8 cellular contexts compared by ENCODE assay signal in the genomic region with DNA sequence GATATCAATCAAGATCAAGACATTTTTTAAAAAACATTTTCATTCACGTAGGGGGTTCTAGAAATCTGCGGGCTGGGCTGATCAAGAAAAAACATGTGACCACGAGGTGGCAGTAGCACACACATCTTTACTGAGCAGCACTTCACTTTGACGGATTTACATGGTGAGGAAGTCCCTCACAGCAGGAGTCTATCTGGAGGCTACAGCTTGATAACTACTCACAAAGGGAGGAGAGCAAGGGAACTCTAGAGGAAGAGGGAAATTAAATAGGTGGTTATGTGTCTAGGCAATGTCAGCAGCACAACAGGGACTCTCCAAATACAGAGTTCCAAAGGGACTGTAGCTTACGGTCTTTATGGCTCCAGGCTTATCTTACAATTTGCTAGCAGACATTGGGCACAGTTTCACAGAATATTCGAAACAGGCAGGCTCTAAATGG.
DNase-seq lines count a peak whose midpoint lies in the region; ATAC-seq and TF ChIP-seq lines count a peak whose summit lies in the region.

No MANE protein-coding gene starts in this region.

- no peak overlapping the region for H3K4me3 Mint-ChIP-seq in activated T-cell treated with anti-CD3 and anti-CD28 coated beads, Interleukin-2, amount 50 U/mL, for 4 hours

- no peak overlapping the region for H3K4me3 ChIP-seq in adrenal gland

- 30 to 33% (median 32%) methylated on average over 6 of the region's 6 CpGs for WGBS in adrenal gland, 4 donors

- no peaks in the 10 kb centered on the region for H3K36me3 Mint-ChIP-seq in activated T-cell treated with anti-CD3 and anti-CD28 coated beads, Interleukin-2, amount 50 U/mL, for 4 hours (ENCODE audit: insufficient read depth)

- H3K36me3 ChIP-seq in adrenal gland (replicated peaks in 1 of 2): no peaks in the 10 kb centered on the region

- no peaks in the 10 kb centered on the region for H3K9me3 ChIP-seq in adrenal gland (replicated peaks in 1 of 3)

- H3K4me1 Mint-ChIP-seq in activated T-cell treated with anti-CD3 and anti-CD28 coated beads, Interleukin-2, amount 50 U/mL, for 4 hours (ENCODE audit: low read depth): no peaks in the 10 kb centered on the region

- ATAC-seq in activated T-cell treated with anti-CD3 and anti-CD28 coated beads, Interleukin-2, amount 50 U/mL, for 4 hours: no peak
- peak; percentile 86 for ATAC-seq in GM21528 (IDR thresholded peaks at IDR 0.05; ENCODE audit: low FRiP score, unreplicated experiment)

- H3K27me3 Mint-ChIP-seq in activated T-cell treated with anti-CD3 and anti-CD28 coated beads, Interleukin-2, amount 50 U/mL, for 4 hours (ENCODE audit: low read depth): no peaks in the 10 kb centered on the region

- H3K9me3 Mint-ChIP-seq in activated T-cell treated with anti-CD3 and anti-CD28 coated beads, Interleukin-2, amount 50 U/mL, for 4 hours: no peaks in the 10 kb centered on the region

- H3K27ac ChIP-seq in adrenal gland: no peak overlapping the region

- peak; percentile 37 to 54 for DNase-seq in activated T-cell treated with anti-CD3 and anti-CD28 coated beads, Interleukin-2, amount 50 U/mL, for 48 hours
- DNase-seq in activated T-cell treated with anti-CD3 and anti-CD28 coated beads, Interleukin-2, amount 50 U/mL, for 4 hours: no peak
- peak; percentile 37 for DNase-seq in HT-29 (ENCODE audit: low spot score)
- peak; percentile 75 for DNase-seq in NCI-H774 (lab: John Stamatoyannopoulos, UW)
- DNase-seq in adrenal gland: peak; percentile 32 to 69 (median 55)
- peak; percentile 52 for DNase-seq in left kidney (ENCODE audit: low read depth, low spot score)
- DNase-seq in mucosa of gallbladder (ENCODE audit: low spot score): no peak

- intact Hi-C loops in adrenal gland (cut with DNase I): no loop called here

- H3K4me1 ChIP-seq in adrenal gland (replicated peaks in 1 of 2): no peaks in the 10 kb centered on the region

- H3K27me3 ChIP-seq in adrenal gland: no peaks in the 10 kb centered on the region

- TF ChIP-seq POLR2A in adrenal gland (IDR thresholded peaks at IDR 0.05): no peak

- peak; percentile 18 to 62 (median 46) for TF ChIP-seq CTCF in adrenal gland (IDR thresholded peaks at IDR 0.05)

Comparison
In these comparisons a context has a peak if more than half of its experiments do, and no peak if none do; other contexts are left out.
1. DNase-seq: peak in activated T-cell treated with anti-CD3 and anti-CD28 coated beads, Interleukin-2, amount 50 U/mL, for 48 hours (2 of 2), HT-29 (single experiment), NCI-H774 (single experiment), adrenal gland (7 of 7) and left kidney (single experiment); none in activated T-cell treated with anti-CD3 and anti-CD28 coated beads, Interleukin-2, amount 50 U/mL, for 4 hours (single experiment) and mucosa of gallbladder (single experiment).